Comparison of ENCODE assay signal across 18 cellular contexts in the genomic region with DNA sequence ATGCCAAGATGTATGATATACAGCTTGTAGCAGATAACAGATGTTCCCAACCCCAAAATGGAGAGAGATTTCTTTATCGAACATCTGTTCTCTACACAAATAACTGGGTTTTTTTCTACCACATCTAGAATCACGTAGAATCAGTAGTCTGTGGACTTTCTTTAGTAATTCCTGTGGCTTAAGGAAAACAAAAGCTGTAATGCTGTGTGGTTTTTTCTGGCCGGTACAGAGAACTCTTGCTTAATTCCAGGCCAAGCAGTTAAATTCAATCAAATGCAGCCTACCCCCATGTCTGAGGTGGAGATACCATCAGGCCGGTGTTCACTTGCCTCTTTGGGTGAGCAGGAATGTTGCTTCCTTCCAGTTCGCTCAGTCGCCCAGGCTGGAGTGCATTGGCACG.
DNase-seq lines count a peak whose midpoint lies in the region; ATAC-seq and TF ChIP-seq lines count a peak whose summit lies in the region.
"Had no signal": no experiment of that assay in that cellular context is flagged by ENCODE, and none has a peak within 500 bp of the region (broad histone marks: within the 10 kb centered on the region; RNA-seq: fewer than 3 reads in every experiment).

No MANE protein-coding gene starts in this region.

- POLR2A ChIA-PET in activated CD4-positive, alpha-beta T cell treated with anti-CD3 and anti-CD28 coated beads for 36 hours (lab: Charles Lee), result no interaction called here

- 0 out of 2 replicates have a peak, but pooled peaks cover 5% of the 10 kb centered on the region for H3K27me3 ChIP-seq in GM23248 (replicated peaks; ENCODE audit: insufficient read depth)
- no peaks in the 10 kb centered on the region for H3K27me3 ChIP-seq in smooth muscle cell (ENCODE audit: low read depth)
- H3K27me3 ChIP-seq: adrenal gland, thyroid gland had no signal

- in situ Hi-C loops in GM23248 (cut with MboI), result no loop called here

- H3K27ac ChIP-seq in GM23248 (no peak overlapping the region), smooth muscle cell (ENCODE audit: low read depth) (no peak overlapping the region)
- H3K27ac ChIP-seq: adrenal gland, thyroid gland had no signal

- H3K4me1 ChIP-seq in GM23248 (ENCODE audit: insufficient read depth) (no peaks in the 10 kb centered on the region), smooth muscle cell (ENCODE audit: low read depth) (no peaks in the 10 kb centered on the region)
- H3K4me1 ChIP-seq: adrenal gland, thyroid gland had no signal

- H3K4me3 ChIP-seq in GM23248 (peak overlapping the region; percentile 13), smooth muscle cell (no peak overlapping the region)
- H3K4me3 ChIP-seq: adrenal gland, thyroid gland had no signal

- no peaks in the 10 kb centered on the region for H3K36me3 Mint-ChIP-seq in activated CD4-positive, alpha-beta T cell treated with anti-CD3 and anti-CD28 coated beads for 36 hours (ENCODE audit: low read depth)
- H3K36me3 Mint-ChIP-seq: CD14-positive monocyte had no signal

- no peaks in the 10 kb centered on the region for H3K9me3 ChIP-seq in GM23248 (ENCODE audit: low read depth)
- no peaks in the 10 kb centered on the region for H3K9me3 ChIP-seq in smooth muscle cell (replicated peaks; ENCODE audit: low read depth)
- H3K9me3 ChIP-seq: adrenal gland, thyroid gland had no signal

- no peaks in the 10 kb centered on the region for H3K79me2 ChIP-seq in GM23248 (ENCODE audit: insufficient read depth)
- H3K79me2 ChIP-seq in smooth muscle cell (ENCODE audit: low read depth), result no peaks in the 10 kb centered on the region

- DNase-seq in GM23248, result peak; percentile 40
- DNase-seq in astrocyte of the hippocampus (ENCODE audit: low read depth, low spot score), result peak; percentile 90
- peak; percentile 52 for DNase-seq in glomerular visceral epithelial cell (ENCODE audit: extremely low spot score)
- DNase-seq in smooth muscle cell (lab: John Stamatoyannopoulos, UW; ENCODE audit: unreplicated experiment), result no peak
- DNase-seq in mesenteric fat pad (ENCODE audit: low spot score), result no peak
- no peak for DNase-seq in activated CD4-positive, alpha-beta T cell treated with anti-CD3 and anti-CD28 coated beads for 36 hours
- no peak for DNase-seq in SKM-1 treated with dmso at 0.1 percent for 144 hours (lab: John Stamatoyannopoulos, UW; ENCODE audit: unreplicated experiment)
- DNase-seq: activated B cell treated with CpG ODN at 0.5 μM for 24 hours; activated CD8-positive, alpha-beta memory T cell treated with anti-CD3 and anti-CD28 coated beads for 24 hours; adrenal gland; KG1; NCI-H2227 treated with DMSO at 0.1 percent for 48 hours; nucleus accumbens; stimulated activated CD4-positive, alpha-beta T cell treated with anti-CD3 and anti-CD28 coated beads, Interleukin-4, amount 100 ng/mL, for 4 hours; T-helper 17 cell; thyroid gland had no signal

- H3K27me3 Mint-ChIP-seq in activated CD4-positive, alpha-beta T cell treated with anti-CD3 and anti-CD28 coated beads for 36 hours, result no peaks in the 10 kb centered on the region
- H3K27me3 Mint-ChIP-seq: activated B cell treated with CpG ODN at 0.5 μM for 24 hours, T-helper 17 cell had no signal

- intact Hi-C loops in activated CD4-positive, alpha-beta T cell treated with anti-CD3 and anti-CD28 coated beads for 36 hours (cut with DNase I, micrococcal nuclease), result no loop called here

- H3F3A ChIP-seq in GM23248 (ENCODE audit: insufficient read depth) (no peaks in the 10 kb centered on the region), smooth muscle cell (ENCODE audit: low read depth) (peaks cover 4% of the 10 kb centered on the region)

- no peaks in the 10 kb centered on the region for H3K9me2 ChIP-seq in GM23248 (ENCODE audit: insufficient read depth)

- H3K4me1 Mint-ChIP-seq in activated CD4-positive, alpha-beta T cell treated with anti-CD3 and anti-CD28 coated beads for 36 hours, result no peaks in the 10 kb centered on the region
- H3K4me1 Mint-ChIP-seq: activated B cell treated with CpG ODN at 0.5 μM for 24 hours, CD14-positive monocyte, T-helper 17 cell had no signal

- no peak overlapping the region for H3K9ac ChIP-seq in GM23248
- no peak overlapping the region for H3K9ac ChIP-seq in smooth muscle cell (ENCODE audit: low read depth)

- CTCF ChIA-PET in activated CD4-positive, alpha-beta T cell treated with anti-CD3 and anti-CD28 coated beads for 36 hours (lab: Charles Lee), result no interaction called here

- H2AFZ ChIP-seq in GM23248 (no peak overlapping the region), smooth muscle cell (ENCODE audit: low read depth) (peak overlapping the region; percentile 37)

- H3K9me3 Mint-ChIP-seq in activated CD4-positive, alpha-beta T cell treated with anti-CD3 and anti-CD28 coated beads for 36 hours (ENCODE audit: low read depth), result no peaks in the 10 kb centered on the region
- H3K9me3 Mint-ChIP-seq: activated B cell treated with CpG ODN at 0.5 μM for 24 hours had no signal

- no peaks in the 10 kb centered on the region for H4K20me1 ChIP-seq in GM23248 (ENCODE audit: insufficient read depth)
- H4K20me1 ChIP-seq in smooth muscle cell (ENCODE audit: low read depth), result no peaks in the 10 kb centered on the region

- WGBS in GM23248 (ENCODE audit: low coverage in 1 of 2, low lambda C conversion rate in 2 of 2, missing lambda C conversion rate in 2 of 2), 2 experiments, result 21 to 25% methylated on average over 7 of the region's 7 CpGs
- WGBS in smooth muscle cell (ENCODE audit: low lambda C conversion rate), result 66% methylated on average over 7 of the region's 7 CpGs

- H3K36me3 ChIP-seq in GM23248 (ENCODE audit: low read depth) (no peaks in the 10 kb centered on the region), smooth muscle cell (ENCODE audit: low read depth) (no peaks in the 10 kb centered on the region)
- H3K36me3 ChIP-seq: adrenal gland, thyroid gland had no signal

- no peak for ATAC-seq in activated CD4-positive, alpha-beta T cell treated with anti-CD3 and anti-CD28 coated beads for 36 hours
- no peak for ATAC-seq in GM21423 (IDR thresholded peaks at IDR 0.05; ENCODE audit: unreplicated experiment)
- ATAC-seq: T-helper 17 cell had no signal

- TF ChIP-seq CTCF in smooth muscle cell (IDR thresholded peaks at IDR 0.05; ENCODE audit: borderline replicate concordance, insufficient read depth, poor library complexity, severe bottlenecking), result no peak

- no peak overlapping the region for H3K4me3 Mint-ChIP-seq in activated CD4-positive, alpha-beta T cell treated with anti-CD3 and anti-CD28 coated beads for 36 hours
- H3K4me3 Mint-ChIP-seq: activated B cell treated with CpG ODN at 0.5 μM for 24 hours, CD14-positive monocyte, T-helper 17 cell had no signal

- no peak overlapping the region for H3K27ac Mint-ChIP-seq in activated CD4-positive, alpha-beta T cell treated with anti-CD3 and anti-CD28 coated beads for 36 hours
- H3K27ac Mint-ChIP-seq: activated B cell treated with CpG ODN at 0.5 μM for 24 hours, CD14-positive monocyte, T-helper 17 cell had no signal

- H3K4me2 ChIP-seq in GM23248 (ENCODE audit: unreplicated experiment) (no peak overlapping the region), smooth muscle cell (peak overlapping the region; percentile 17)

Comparison
In these comparisons a context has a peak if more than half of its experiments do, and no peak if none do; other contexts are left out.
1. DNase-seq: peak in GM23248 (single experiment), astrocyte of the hippocampus (single experiment) and glomerular visceral epithelial cell (single experiment); none in smooth muscle cell (single experiment), mesenteric fat pad (single experiment), activated CD4-positive, alpha-beta T cell treated with anti-CD3 and anti-CD28 coated beads for 36 hours (single experiment) and SKM-1 treated with dmso at 0.1 percent for 144 hours (single experiment).